Comparison of ENCODE assay signal across 23 cellular contexts in the genomic region with DNA sequence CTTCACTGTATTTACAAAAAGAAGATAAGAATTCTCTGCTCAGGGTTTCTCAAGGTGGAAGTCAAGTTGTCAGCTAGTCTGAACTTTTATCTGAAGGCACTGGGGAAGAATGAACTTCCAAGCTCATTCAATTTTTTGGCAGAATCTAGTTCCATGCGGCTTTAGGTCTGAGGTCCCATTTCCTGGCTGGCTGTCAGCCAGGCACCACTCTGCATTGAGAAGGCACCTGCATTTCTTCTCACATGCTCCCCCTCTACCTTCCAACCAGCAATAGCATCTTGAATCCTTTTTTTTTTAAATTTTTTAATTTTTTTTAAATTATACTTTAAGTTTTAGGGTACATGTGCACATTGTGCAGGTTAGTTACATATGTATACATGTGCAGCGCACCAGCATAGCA.
"Had no signal": no experiment of that assay in that cellular context is flagged by ENCODE, and none has a peak within 500 bp of the region (broad histone marks: within the 10 kb centered on the region; RNA-seq: fewer than 3 reads in every experiment).

No MANE protein-coding gene starts in this region.

- ATAC-seq: left colon; left ventricle myocardium superior; natural killer cell treated with Interleukin-12 subunit alpha and Interleukin-12 subunit beta and Interleukin-15 and Interleukin-18, amount 100 ng/mL, for 72 hours; right lobe of liver; stimulated activated memory B cell treated with anti-CD40 and anti-IgM and Interleukin-4, amounts not matched to agents 10 μg/mL and 1 μg/mL and 100 μg/mL, for 72 hours; upper lobe of right lung had no signal

- H3K4me3 ChIP-seq: dorsolateral prefrontal cortex, lung, neural progenitor cell, ovary, prostate gland, right lobe of liver, testis, tibial nerve, upper lobe of right lung, vagina had no signal

- H3K9me3 ChIP-seq: ovary, prostate gland, right lobe of liver, testis, tibial nerve, upper lobe of right lung, vagina had no signal

- H3K36me3 ChIP-seq: neural progenitor cell, ovary, prostate gland, right lobe of liver, tibial nerve, upper lobe of right lung, vagina had no signal

- H3K27me3 ChIP-seq: neural progenitor cell, ovary, right lobe of liver, testis, tibial nerve, upper lobe of right lung, vagina had no signal

- H3K4me1 ChIP-seq: prostate gland, right lobe of liver, testis, upper lobe of right lung, vagina had no signal

- H3K27ac ChIP-seq: dorsolateral prefrontal cortex, neural progenitor cell, ovary, prostate gland, right lobe of liver, testis, tibial nerve, upper lobe of right lung, vagina had no signal

- DNase-seq: dorsolateral prefrontal cortex; effector CD8-positive, alpha-beta T cell; foreskin melanocyte; head of caudate nucleus; hippocampal formation; left colon; left ventricle myocardium superior; mesenchymal stem cell; midbrain; nucleus accumbens; ovary; right lobe of liver; stimulated activated CD4-positive, alpha-beta T cell treated with anti-CD3 and anti-CD28 coated beads, Interleukin-4, amount 100 ng/mL, for 1 hour; stimulated activated CD8-positive, alpha-beta memory T cell treated with anti-CD3 and anti-CD28 coated beads, Interleukin-4, amount 100 ng/mL, for 48 hours; testis; upper lobe of right lung had no signal
